1 cellular context compared by ENCODE assay signal in the genomic region with DNA sequence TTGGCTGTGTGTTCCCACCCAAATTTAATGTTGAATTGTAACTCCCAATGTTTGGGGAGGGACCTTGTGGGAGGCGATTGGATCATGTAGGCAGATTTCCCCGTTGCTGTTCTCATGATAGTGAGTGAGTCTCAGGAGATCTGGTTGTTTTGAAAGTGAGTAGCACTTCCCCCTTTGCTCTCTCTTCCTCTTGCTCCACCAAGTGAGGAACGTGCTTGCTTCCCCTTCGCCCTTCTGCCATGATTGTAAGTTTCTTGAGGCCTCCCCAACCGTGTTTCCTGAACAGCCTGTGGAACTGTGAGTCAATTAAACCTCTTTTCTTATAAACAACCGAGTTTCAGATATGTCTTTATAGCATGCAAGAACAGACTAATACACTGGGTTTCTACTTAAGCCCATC.
TF ChIP-seq lines count a peak whose summit lies in the region.

No MANE protein-coding gene starts in this region.

TF ChIP-seq in GM23338, 12 proteins besides CTCF, POLR2A, EP300 and RAD21:
- TF ChIP-seq, protein P1, sequence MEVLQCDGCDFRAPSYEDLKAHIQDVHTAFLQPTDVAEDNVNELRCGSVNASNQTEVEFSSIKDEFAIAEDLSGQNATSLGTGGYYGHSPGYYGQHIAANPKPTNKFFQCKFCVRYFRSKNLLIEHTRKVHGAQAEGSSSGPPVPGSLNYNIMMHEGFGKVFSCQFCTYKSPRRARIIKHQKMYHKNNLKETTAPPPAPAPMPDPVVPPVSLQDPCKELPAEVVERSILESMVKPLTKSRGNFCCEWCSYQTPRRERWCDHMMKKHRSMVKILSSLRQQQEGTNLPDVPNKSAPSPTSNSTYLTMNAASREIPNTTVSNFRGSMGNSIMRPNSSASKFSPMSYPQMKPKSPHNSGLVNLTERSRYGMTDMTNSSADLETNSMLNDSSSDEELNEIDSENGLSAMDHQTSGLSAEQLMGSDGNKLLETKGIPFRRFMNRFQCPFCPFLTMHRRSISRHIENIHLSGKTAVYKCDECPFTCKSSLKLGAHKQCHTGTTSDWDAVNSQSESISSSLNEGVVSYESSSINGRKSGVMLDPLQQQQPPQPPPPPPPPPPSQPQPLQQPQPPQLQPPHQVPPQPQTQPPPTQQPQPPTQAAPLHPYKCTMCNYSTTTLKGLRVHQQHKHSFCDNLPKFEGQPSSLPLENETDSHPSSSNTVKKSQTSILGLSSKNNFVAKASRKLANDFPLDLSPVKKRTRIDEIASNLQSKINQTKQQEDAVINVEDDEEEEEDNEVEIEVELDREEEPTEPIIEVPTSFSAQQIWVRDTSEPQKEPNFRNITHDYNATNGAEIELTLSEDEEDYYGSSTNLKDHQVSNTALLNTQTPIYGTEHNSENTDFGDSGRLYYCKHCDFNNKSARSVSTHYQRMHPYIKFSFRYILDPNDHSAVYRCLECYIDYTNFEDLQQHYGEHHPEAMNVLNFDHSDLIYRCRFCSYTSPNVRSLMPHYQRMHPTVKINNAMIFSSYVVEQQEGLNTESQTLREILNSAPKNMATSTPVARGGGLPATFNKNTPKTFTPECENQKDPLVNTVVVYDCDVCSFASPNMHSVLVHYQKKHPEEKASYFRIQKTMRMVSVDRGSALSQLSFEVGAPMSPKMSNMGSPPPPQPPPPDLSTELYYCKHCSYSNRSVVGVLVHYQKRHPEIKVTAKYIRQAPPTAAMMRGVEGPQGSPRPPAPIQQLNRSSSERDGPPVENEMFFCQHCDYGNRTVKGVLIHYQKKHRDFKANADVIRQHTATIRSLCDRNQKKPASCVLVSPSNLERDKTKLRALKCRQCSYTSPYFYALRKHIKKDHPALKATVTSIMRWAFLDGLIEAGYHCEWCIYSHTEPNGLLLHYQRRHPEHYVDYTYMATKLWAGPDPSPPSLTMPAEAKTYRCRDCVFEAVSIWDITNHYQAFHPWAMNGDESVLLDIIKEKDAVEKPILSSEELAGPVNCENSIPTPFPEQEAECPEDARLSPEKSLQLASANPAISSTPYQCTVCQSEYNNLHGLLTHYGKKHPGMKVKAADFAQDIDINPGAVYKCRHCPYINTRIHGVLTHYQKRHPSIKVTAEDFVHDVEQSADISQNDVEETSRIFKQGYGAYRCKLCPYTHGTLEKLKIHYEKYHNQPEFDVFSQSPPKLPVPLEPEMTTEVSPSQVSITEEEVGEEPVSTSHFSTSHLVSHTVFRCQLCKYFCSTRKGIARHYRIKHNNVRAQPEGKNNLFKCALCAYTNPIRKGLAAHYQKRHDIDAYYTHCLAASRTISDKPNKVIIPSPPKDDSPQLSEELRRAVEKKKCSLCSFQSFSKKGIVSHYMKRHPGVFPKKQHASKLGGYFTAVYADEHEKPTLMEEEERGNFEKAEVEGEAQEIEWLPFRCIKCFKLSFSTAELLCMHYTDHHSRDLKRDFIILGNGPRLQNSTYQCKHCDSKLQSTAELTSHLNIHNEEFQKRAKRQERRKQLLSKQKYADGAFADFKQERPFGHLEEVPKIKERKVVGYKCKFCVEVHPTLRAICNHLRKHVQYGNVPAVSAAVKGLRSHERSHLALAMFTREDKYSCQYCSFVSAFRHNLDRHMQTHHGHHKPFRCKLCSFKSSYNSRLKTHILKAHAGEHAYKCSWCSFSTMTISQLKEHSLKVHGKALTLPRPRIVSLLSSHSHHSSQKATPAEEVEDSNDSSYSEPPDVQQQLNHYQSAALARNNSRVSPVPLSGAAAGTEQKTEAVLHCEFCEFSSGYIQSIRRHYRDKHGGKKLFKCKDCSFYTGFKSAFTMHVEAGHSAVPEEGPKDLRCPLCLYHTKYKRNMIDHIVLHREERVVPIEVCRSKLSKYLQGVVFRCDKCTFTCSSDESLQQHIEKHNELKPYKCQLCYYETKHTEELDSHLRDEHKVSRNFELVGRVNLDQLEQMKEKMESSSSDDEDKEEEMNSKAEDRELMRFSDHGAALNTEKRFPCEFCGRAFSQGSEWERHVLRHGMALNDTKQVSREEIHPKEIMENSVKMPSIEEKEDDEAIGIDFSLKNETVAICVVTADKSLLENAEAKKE (CRISPR knock-in tag; IDR thresholded peaks at IDR 0.05): no peak
- TF ChIP-seq STAT1 (IDR thresholded peaks at IDR 0.05; ENCODE audit: unreplicated experiment) (no peak), EZH2phosphoT487 (IDR thresholded peaks at IDR 0.05; ENCODE audit: unreplicated experiment) (no peak), POLR2AphosphoS5 (IDR thresholded peaks at IDR 0.05; ENCODE audit: low read depth) (no peak), CREB1 (CRISPR knock-in tag; IDR thresholded peaks at IDR 0.05; ENCODE audit: low read depth) (no peak), ZNF114 (CRISPR knock-in tag; IDR thresholded peaks at IDR 0.05) (no peak), NANOG (IDR thresholded peaks at IDR 0.05; ENCODE audit: borderline replicate concordance) (no peak), ETS1 (IDR thresholded peaks at IDR 0.05) (no peak), ZNF331 (CRISPR knock-in tag; IDR thresholded peaks at IDR 0.05; ENCODE audit: low read depth) (no peak), EZH2 (IDR thresholded peaks at IDR 0.05; ENCODE audit: low read depth, unreplicated experiment) (no peak), JUNB (IDR thresholded peaks at IDR 0.05; ENCODE audit: unreplicated experiment) (no peak)
- TF ChIP-seq, protein P2, sequence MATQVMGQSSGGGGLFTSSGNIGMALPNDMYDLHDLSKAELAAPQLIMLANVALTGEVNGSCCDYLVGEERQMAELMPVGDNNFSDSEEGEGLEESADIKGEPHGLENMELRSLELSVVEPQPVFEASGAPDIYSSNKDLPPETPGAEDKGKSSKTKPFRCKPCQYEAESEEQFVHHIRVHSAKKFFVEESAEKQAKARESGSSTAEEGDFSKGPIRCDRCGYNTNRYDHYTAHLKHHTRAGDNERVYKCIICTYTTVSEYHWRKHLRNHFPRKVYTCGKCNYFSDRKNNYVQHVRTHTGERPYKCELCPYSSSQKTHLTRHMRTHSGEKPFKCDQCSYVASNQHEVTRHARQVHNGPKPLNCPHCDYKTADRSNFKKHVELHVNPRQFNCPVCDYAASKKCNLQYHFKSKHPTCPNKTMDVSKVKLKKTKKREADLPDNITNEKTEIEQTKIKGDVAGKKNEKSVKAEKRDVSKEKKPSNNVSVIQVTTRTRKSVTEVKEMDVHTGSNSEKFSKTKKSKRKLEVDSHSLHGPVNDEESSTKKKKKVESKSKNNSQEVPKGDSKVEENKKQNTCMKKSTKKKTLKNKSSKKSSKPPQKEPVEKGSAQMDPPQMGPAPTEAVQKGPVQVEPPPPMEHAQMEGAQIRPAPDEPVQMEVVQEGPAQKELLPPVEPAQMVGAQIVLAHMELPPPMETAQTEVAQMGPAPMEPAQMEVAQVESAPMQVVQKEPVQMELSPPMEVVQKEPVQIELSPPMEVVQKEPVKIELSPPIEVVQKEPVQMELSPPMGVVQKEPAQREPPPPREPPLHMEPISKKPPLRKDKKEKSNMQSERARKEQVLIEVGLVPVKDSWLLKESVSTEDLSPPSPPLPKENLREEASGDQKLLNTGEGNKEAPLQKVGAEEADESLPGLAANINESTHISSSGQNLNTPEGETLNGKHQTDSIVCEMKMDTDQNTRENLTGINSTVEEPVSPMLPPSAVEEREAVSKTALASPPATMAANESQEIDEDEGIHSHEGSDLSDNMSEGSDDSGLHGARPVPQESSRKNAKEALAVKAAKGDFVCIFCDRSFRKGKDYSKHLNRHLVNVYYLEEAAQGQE (IDR thresholded peaks at IDR 0.05; ENCODE audit: unreplicated experiment): no peak
